Comparison of ENCODE assay signal across 1 cellular context in the genomic region with DNA sequence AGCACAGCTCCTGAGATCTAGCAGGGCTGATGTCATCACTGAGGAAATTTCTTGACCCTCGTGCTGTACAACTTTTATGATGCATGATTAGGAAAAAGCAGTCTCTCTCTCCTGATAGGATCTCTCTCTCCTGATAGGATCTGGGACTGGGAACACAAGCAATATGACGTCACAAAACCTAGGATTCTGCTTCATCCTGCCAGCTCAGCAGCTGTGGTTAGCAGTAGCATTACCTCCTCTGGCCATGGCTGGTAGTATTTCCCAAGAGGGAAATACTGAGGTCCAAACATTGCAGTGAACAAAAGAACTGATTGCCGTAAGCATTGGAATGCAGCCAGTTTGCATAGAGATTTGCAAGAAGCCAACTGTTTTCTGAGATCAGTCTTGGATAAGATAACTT.
A peak's percentile ranks its signal among the peaks of the same experiment; 100 is the strongest.
TF ChIP-seq lines count a peak whose summit lies in the region.

No MANE protein-coding gene starts in this region.

TF ChIP-seq in A549, 52 proteins besides CTCF, POLR2A, EP300 and RAD21 (continued from another document):
- TF ChIP-seq, protein P1, sequence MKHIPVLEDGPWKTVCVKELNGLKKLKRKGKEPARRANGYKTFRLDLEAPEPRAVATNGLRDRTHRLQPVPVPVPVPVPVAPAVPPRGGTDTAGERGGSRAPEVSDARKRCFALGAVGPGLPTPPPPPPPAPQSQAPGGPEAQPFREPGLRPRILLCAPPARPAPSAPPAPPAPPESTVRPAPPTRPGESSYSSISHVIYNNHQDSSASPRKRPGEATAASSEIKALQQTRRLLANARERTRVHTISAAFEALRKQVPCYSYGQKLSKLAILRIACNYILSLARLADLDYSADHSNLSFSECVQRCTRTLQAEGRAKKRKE (CRISPR knock-in tag; IDR thresholded peaks at IDR 0.05; ENCODE audit: low read depth) = no peak
- peak; percentile 19 for TF ChIP-seq MAFK (IDR thresholded peaks at IDR 0.05; ENCODE audit: partially characterized antibody)
TF ChIP-seq in A549: peak in this region for 1.
